ENCODE assay signal across 16 cellular contexts in the genomic region with DNA sequence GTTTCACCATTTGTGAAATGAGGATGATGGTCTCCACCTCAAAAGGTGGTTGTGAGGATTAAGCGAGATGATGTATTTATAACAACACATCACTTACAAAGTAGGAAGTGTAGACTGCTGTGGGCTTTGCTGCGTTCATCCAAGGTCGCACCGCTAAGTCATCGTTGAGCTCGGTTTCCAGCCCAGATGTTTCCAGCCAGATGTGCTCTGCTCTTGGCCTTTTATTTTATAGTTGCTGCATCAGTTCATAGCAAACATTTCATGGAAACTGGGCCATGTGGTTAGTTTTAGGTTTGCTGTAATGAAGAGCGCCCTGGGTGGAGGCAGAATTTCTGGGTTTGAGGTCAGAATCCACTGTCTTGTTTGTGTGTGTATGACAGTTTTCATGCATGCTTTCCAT.
DNase-seq lines count a peak whose midpoint lies in the region; ATAC-seq and TF ChIP-seq lines count a peak whose summit lies in the region.
"Had no signal": no experiment of that assay in that cellular context is flagged by ENCODE, and none has a peak within 500 bp of the region (broad histone marks: within the 10 kb centered on the region; RNA-seq: fewer than 3 reads in every experiment).

No MANE protein-coding gene starts in this region.

- H3K27me3 Mint-ChIP-seq in osteocyte (ENCODE audit: unreplicated experiment) = no peaks in the 10 kb centered on the region
- H3K27me3 Mint-ChIP-seq in activated CD8-positive, alpha-beta memory T cell treated with anti-CD3 and anti-CD28 coated beads, Interleukin-2, amount 10 ng/mL, durations not matched to agents 7 days and 5 days = peaks cover 10% of the 10 kb centered on the region
- H3K27me3 Mint-ChIP-seq: activated naive CD4-positive, alpha-beta T cell treated with anti-CD3 and anti-CD28 coated beads, Interleukin-2, amount 10 ng/mL, durations not matched to agents 7 days and 5 days had no signal

- peak overlapping the region; percentile 75 for H3K27ac ChIP-seq in SJSA1
- peak overlapping the region in 2 of 8 donors; percentile 9 to 34 for H3K27ac ChIP-seq in spleen
- H3K27ac ChIP-seq: A549 had no signal

- H3K4me1 ChIP-seq in SJSA1 (replicated peaks) = peaks cover 46% of the 10 kb centered on the region
- H3K4me1 ChIP-seq in spleen = peaks cover 0 to 11% (median 0%) of the 10 kb centered on the region in 6 donors

- no peak for ATAC-seq in HG03097 (IDR thresholded peaks at IDR 0.05; ENCODE audit: low FRiP score, unreplicated experiment)
- ATAC-seq in activated CD8-positive, alpha-beta memory T cell treated with anti-CD3 and anti-CD28 coated beads, Interleukin-2, amount 10 ng/mL, durations not matched to agents 7 days and 5 days = no peak
- ATAC-seq: A549, Panc1 had no signal

- H3K4me1 Mint-ChIP-seq in osteocyte (ENCODE audit: unreplicated experiment) = peaks cover 64% of the 10 kb centered on the region
- H3K4me1 Mint-ChIP-seq in activated CD8-positive, alpha-beta memory T cell treated with anti-CD3 and anti-CD28 coated beads, Interleukin-2, amount 10 ng/mL, durations not matched to agents 7 days and 5 days = no peaks in the 10 kb centered on the region
- H3K4me1 Mint-ChIP-seq: activated naive CD4-positive, alpha-beta T cell treated with anti-CD3 and anti-CD28 coated beads, Interleukin-2, amount 10 ng/mL, durations not matched to agents 7 days and 5 days had no signal

- H3K9me3 ChIP-seq in SJSA1 (replicated peaks) = no peaks in the 10 kb centered on the region
- H3K9me3 ChIP-seq in spleen = no peaks in the 10 kb centered on the region
- H3K9me3 ChIP-seq: A549, HAP-1 had no signal

- DNase-seq in AG09309 (ENCODE audit: low read depth) = peak; percentile 29
- DNase-seq in SJSA1 (ENCODE audit: low read depth in 1 of 2, low spot score in 2 of 2) = no peak
- DNase-seq in fibroblast of gingiva (ENCODE audit: low read depth) = peak; percentile 54
- no peak for DNase-seq in osteocyte (ENCODE audit: extremely low spot score, unreplicated experiment)
- no peak for DNase-seq in spleen
- DNase-seq in effector CD8-positive, alpha-beta T cell (lab: John Stamatoyannopoulos, UW) = no peak
- DNase-seq in activated CD8-positive, alpha-beta memory T cell treated with anti-CD3 and anti-CD28 coated beads, Interleukin-2, amount 10 ng/mL, durations not matched to agents 7 days and 5 days = no peak
- DNase-seq: activated CD4-positive, alpha-beta T cell treated with anti-CD3 and anti-CD28 coated beads, Interleukin-2, amount 50 U/mL, for 4 hours; activated naive CD4-positive, alpha-beta T cell treated with anti-CD3 and anti-CD28 coated beads, Interleukin-2, amount 10 ng/mL, durations not matched to agents 7 days and 5 days; activated T-cell treated with anti-CD3 and anti-CD28 coated beads, Interleukin-2, amount 50 U/mL, for 1 hour; NCI-H2171 treated with DMSO at 0.1 percent for 48 hours; NCI-H82 had no signal

- TF ChIP-seq POLR2A in spleen (IDR thresholded peaks at IDR 0.05) = no peak

- peak overlapping the region; percentile 87 for H3K27ac Mint-ChIP-seq in osteocyte (ENCODE audit: unreplicated experiment)
- no peak overlapping the region for H3K27ac Mint-ChIP-seq in activated CD8-positive, alpha-beta memory T cell treated with anti-CD3 and anti-CD28 coated beads, Interleukin-2, amount 10 ng/mL, durations not matched to agents 7 days and 5 days
- H3K27ac Mint-ChIP-seq: activated naive CD4-positive, alpha-beta T cell treated with anti-CD3 and anti-CD28 coated beads, Interleukin-2, amount 10 ng/mL, durations not matched to agents 7 days and 5 days had no signal

- H3K4me3 ChIP-seq in AG09309 (ENCODE audit: control insufficient read depth, low read depth, low read length) (no peak overlapping the region), SJSA1 (no peak overlapping the region), spleen (no peak overlapping the region)
- H3K4me3 ChIP-seq: A549, HAP-1 had no signal

- H3K9me3 Mint-ChIP-seq in osteocyte (ENCODE audit: unreplicated experiment) = peaks cover 3% of the 10 kb centered on the region
- no peaks in the 10 kb centered on the region for H3K9me3 Mint-ChIP-seq in activated CD8-positive, alpha-beta memory T cell treated with anti-CD3 and anti-CD28 coated beads, Interleukin-2, amount 10 ng/mL, durations not matched to agents 7 days and 5 days (ENCODE audit: low read depth)
- H3K9me3 Mint-ChIP-seq: activated naive CD4-positive, alpha-beta T cell treated with anti-CD3 and anti-CD28 coated beads, Interleukin-2, amount 10 ng/mL, durations not matched to agents 7 days and 5 days had no signal

- no peaks in the 10 kb centered on the region for H3K36me3 ChIP-seq in SJSA1
- no peaks in the 10 kb centered on the region for H3K36me3 ChIP-seq in spleen
- H3K36me3 ChIP-seq: HAP-1 had no signal

- WGBS in spleen, 5 donors = 47 to 62% (median 57%) methylated on average over 6 to 7 of the region's 7 CpGs

- intact Hi-C loops in spleen (cut with DNase I; ENCODE audit: low total_unique reads) = no loop called here

- H3K27me3 ChIP-seq in SJSA1 (replicated peaks) (no peaks in the 10 kb centered on the region), spleen (replicated peaks in 1 of 7) (no peaks in the 10 kb centered on the region)

- H3K36me3 Mint-ChIP-seq in osteocyte (ENCODE audit: unreplicated experiment) = peaks cover 4% of the 10 kb centered on the region
- no peaks in the 10 kb centered on the region for H3K36me3 Mint-ChIP-seq in activated CD8-positive, alpha-beta memory T cell treated with anti-CD3 and anti-CD28 coated beads, Interleukin-2, amount 10 ng/mL, durations not matched to agents 7 days and 5 days
- H3K36me3 Mint-ChIP-seq: activated naive CD4-positive, alpha-beta T cell treated with anti-CD3 and anti-CD28 coated beads, Interleukin-2, amount 10 ng/mL, durations not matched to agents 7 days and 5 days had no signal

- TF ChIP-seq CTCF in AG09309 (IDR thresholded peaks at IDR 0.05; ENCODE audit: control insufficient read depth, insufficient read depth, low read depth, low read length, missing control alignments) = no peak
- TF ChIP-seq CTCF in osteocyte (IDR thresholded peaks at IDR 0.05) = no peak
- no peak for TF ChIP-seq CTCF in spleen (IDR thresholded peaks at IDR 0.05 in 8 of 11, conservative IDR thresholded peaks at IDR 0.05 in 3 of 11)

- CTCF ChIA-PET in activated CD8-positive, alpha-beta memory T cell treated with anti-CD3 and anti-CD28 coated beads, Interleukin-2, amount 10 ng/mL, durations not matched to agents 7 days and 5 days (lab: Charles Lee) = no interaction called here

- H3K4me3 Mint-ChIP-seq in osteocyte (ENCODE audit: unreplicated experiment) = peak overlapping the region; percentile 16
- H3K4me3 Mint-ChIP-seq in activated CD8-positive, alpha-beta memory T cell treated with anti-CD3 and anti-CD28 coated beads, Interleukin-2, amount 10 ng/mL, durations not matched to agents 7 days and 5 days = no peak overlapping the region
- H3K4me3 Mint-ChIP-seq: activated naive CD4-positive, alpha-beta T cell treated with anti-CD3 and anti-CD28 coated beads, Interleukin-2, amount 10 ng/mL, durations not matched to agents 7 days and 5 days had no signal

Comparison
In these comparisons a context has a peak if more than half of its experiments do, and no peak if none do; other contexts are left out.
1. DNase-seq: peak in AG09309 (single experiment) and fibroblast of gingiva (single experiment); none in SJSA1 (0 of 2), osteocyte (single experiment), spleen (single experiment), effector CD8-positive, alpha-beta T cell (single experiment) and activated CD8-positive, alpha-beta memory T cell treated with anti-CD3 and anti-CD28 coated beads, Interleukin-2, amount 10 ng/mL, durations not matched to agents 7 days and 5 days (single experiment).